ENCODE assay signal across 8 cellular contexts in genomic region chr10:22615819-22616499, GRCh38.
DNase-seq lines count a peak whose midpoint lies in the region; ATAC-seq, FAIRE-seq and TF ChIP-seq lines count a peak whose summit lies in the region.

No MANE protein-coding gene starts in this region.

- intact Hi-C loops in esophagus squamous epithelium (cut with DNase I) (no loop called here), pancreas (cut with DNase I) (no loop called here), esophagus muscularis mucosa (cut with DNase I) (no loop called here)

- H3K36me3 ChIP-seq in esophagus squamous epithelium (no peaks in the 10 kb centered on the region), pancreas (no peaks in the 10 kb centered on the region), esophagus muscularis mucosa (no peaks in the 10 kb centered on the region)

- DNase-seq in GF-D8 (lab: John Stamatoyannopoulos, UW) (peak; percentile 61), HT-29 (ENCODE audit: low spot score) (peak; percentile 65), T-helper 2 cell (peak in 3 of 5 experiments; percentile 43 to 81 (median 52)), esophagus squamous epithelium (lab: John Stamatoyannopoulos, UW) (no peak), pancreas (peak in 2 of 6 donors; percentile 9 to 45), esophagus muscularis mucosa (ENCODE audit: extremely low spot score) (no peak), UCSD-AML1 (lab: John Stamatoyannopoulos, UW; ENCODE audit: unreplicated experiment) (no peak)

- WGBS in esophagus squamous epithelium, 2 donors, result 47% methylated on average over 7 to 9 of the region's 11 CpGs
- WGBS in pancreas, 2 donors, result 46 to 52% methylated on average over 11 of the region's 11 CpGs
- 64% methylated on average over 11 of the region's 11 CpGs for WGBS in esophagus muscularis mucosa

- ATAC-seq in GM21381 (IDR thresholded peaks at IDR 0.05; ENCODE audit: unreplicated experiment) (peak; percentile 64), pancreas (peak; percentile 64 to 79 (median 66))

- TF ChIP-seq EP300 in esophagus muscularis mucosa (IDR thresholded peaks at IDR 0.05), result no peak

- no peak for TF ChIP-seq CTCF in esophagus squamous epithelium (IDR thresholded peaks at IDR 0.05)
- no peak for TF ChIP-seq CTCF in pancreas (IDR thresholded peaks at IDR 0.05)
- no peak for TF ChIP-seq CTCF in esophagus muscularis mucosa (IDR thresholded peaks at IDR 0.05)

- no peaks in the 10 kb centered on the region for H3K27me3 ChIP-seq in esophagus squamous epithelium
- H3K27me3 ChIP-seq in pancreas, result no peaks in the 10 kb centered on the region
- H3K27me3 ChIP-seq in esophagus muscularis mucosa, result no peaks in the 10 kb centered on the region

- no peaks in the 10 kb centered on the region for H3K9me3 ChIP-seq in esophagus squamous epithelium
- H3K9me3 ChIP-seq in pancreas, result no peaks in the 10 kb centered on the region
- H3K9me3 ChIP-seq in esophagus muscularis mucosa, result no peaks in the 10 kb centered on the region

- H3K27ac ChIP-seq in esophagus squamous epithelium, result peak overlapping the region in 3 of 4 donors; percentile 39 to 73 (median 48)
- peak overlapping the region in 1 of 4 donors; percentile 16 for H3K27ac ChIP-seq in pancreas
- H3K27ac ChIP-seq in esophagus muscularis mucosa (replicated peaks in 1 of 4), result peak overlapping the region in 2 of 4 donors; percentile 32 to 33

- no peak for TF ChIP-seq POLR2A in esophagus squamous epithelium (IDR thresholded peaks at IDR 0.05)
- no peak for TF ChIP-seq POLR2A in esophagus muscularis mucosa (IDR thresholded peaks at IDR 0.05; ENCODE audit: low read depth)

- H3K4me3 ChIP-seq in esophagus squamous epithelium (peak overlapping the region in 2 of 4 donors; percentile 11 to 47), pancreas (peak overlapping the region in 1 of 4 donors; percentile 22), esophagus muscularis mucosa (peak overlapping the region in 1 of 4 donors; percentile 28)

- FAIRE-seq in pancreas (lab: Jason Lieb, UNC), result no peak

- H3K4me1 ChIP-seq in esophagus squamous epithelium, result peaks cover 0 to 77% (median 27%) of the 10 kb centered on the region in 3 donors
- H3K4me1 ChIP-seq in pancreas, result peaks cover 7 to 10% (median 9%) of the 10 kb centered on the region in 3 donors
- H3K4me1 ChIP-seq in esophagus muscularis mucosa, result peaks cover 32 to 52% (median 43%) of the 10 kb centered on the region in 4 donors

Comparison
In these comparisons a context has a peak if more than half of its experiments do, and no peak if none do; other contexts are left out.
1. DNase-seq: peak in GF-D8 (single experiment), HT-29 (single experiment) and T-helper 2 cell (3 of 5); none in esophagus squamous epithelium (single experiment), esophagus muscularis mucosa (single experiment) and UCSD-AML1 (single experiment).